10 cellular contexts compared by ENCODE assay signal in genomic region chr4:79650794-79651431, GRCh38.
DNase-seq lines count a peak whose midpoint lies in the region; ATAC-seq, FAIRE-seq and TF ChIP-seq lines count a peak whose summit lies in the region.
"Had no signal": no experiment of that assay in that cellular context is flagged by ENCODE, and none has a peak within 500 bp of the region (broad histone marks: within the 10 kb centered on the region; RNA-seq: fewer than 3 reads in every experiment).

No MANE protein-coding gene starts in this region.

- no peaks in the 10 kb centered on the region for H3K27me3 ChIP-seq in K562 (ENCODE audit: control insufficient read depth in 2 of 2, insufficient read depth in 2 of 2, low read length in 2 of 2)
- H3K27me3 ChIP-seq in heart right ventricle: no peaks in the 10 kb centered on the region
- no peaks in the 10 kb centered on the region for H3K27me3 ChIP-seq in BE2C

- H3K4me1 ChIP-seq in K562 (replicated peaks in 1 of 2; ENCODE audit: control insufficient read depth in 2 of 2, insufficient read depth in 2 of 2, low read length in 2 of 2): no peaks in the 10 kb centered on the region; a peak in 1 of 5 replicates
- H3K4me1 ChIP-seq in heart right ventricle: peaks cover 0 to 18% (median 0%) of the 10 kb centered on the region in 9 donors
- no peaks in the 10 kb centered on the region for H3K4me1 ChIP-seq in BE2C

- DNase-seq in HS-5 (ENCODE audit: low read depth) (peak; percentile 44), K562 (ENCODE audit: extremely low read depth in 1 of 4, low spot score in 3 of 4) (no peak), kidney glomerular epithelial cell (lab: John Stamatoyannopoulos, UW) (peak; percentile 73), heart right ventricle (no peak), NCI-H1694 treated with DMSO at 0.1 percent for 48 hours (lab: John Stamatoyannopoulos, UW) (no peak), BE2C (no peak), NCI-H1417 treated with DMSO at 0.1 percent for 48 hours (lab: John Stamatoyannopoulos, UW) (no peak)
- DNase-seq: activated gamma-delta T cell; CD4-positive, CD25-positive, alpha-beta regulatory T cell had no signal

- TF ChIP-seq POLR2A in K562 (conservative IDR thresholded peaks at IDR 0.05): no peak

- FAIRE-seq in K562 (lab: Jason Lieb, UNC): no peak

- TF ChIP-seq EP300 in K562 (IDR thresholded peaks at IDR 0.05; ENCODE audit: low read length): no peak

- no TSS peak for BruUV-seq in K562 (replicated peaks; lab: Mats Ljungman, UMichigan)

- H3K27ac ChIP-seq in 22Rv1 (peak overlapping the region; percentile 83), K562 (ENCODE audit: extremely low read depth, low read depth, low read length) (no peak overlapping the region), heart right ventricle (no peak overlapping the region)

- H3K9ac ChIP-seq in K562 (ENCODE audit: insufficient read depth in 1 of 2, low read depth in 2 of 2, low read length in 2 of 2): no peak overlapping the region

- no peaks in the 10 kb centered on the region for H3K79me2 ChIP-seq in K562 (ENCODE audit: control insufficient read depth, insufficient read depth, low read length)

- CTCF ChIA-PET in K562 (lab: Yijun Ruan, JAX; ENCODE audit: low intra/inter-chr PET ratio): no interaction called here

- POLR2A ChIA-PET in K562 (lab: Yijun Ruan, JAX): no interaction called here

- H3K9me3 ChIP-seq in K562 (replicated peaks; ENCODE audit: control insufficient read depth, insufficient read depth, low read depth, low read length) (no peaks in the 10 kb centered on the region), heart right ventricle (no peaks in the 10 kb centered on the region), BE2C (no peaks in the 10 kb centered on the region)

- no peak overlapping the region for H3K4me2 ChIP-seq in K562 (ENCODE audit: insufficient read depth, low read length)

- TF ChIP-seq RAD21 in K562 (CRISPR knock-in tag; conservative IDR thresholded peaks at IDR 0.05 in 1 of 2, IDR thresholded peaks at IDR 0.05 in 1 of 2): no peak

- ATAC-seq in K562 (no peak), heart right ventricle (no peak)

- no peaks in the 10 kb centered on the region for H3K9me1 ChIP-seq in K562 (ENCODE audit: control insufficient read depth, insufficient read depth, low read length)

- TF ChIP-seq CTCF in 22Rv1 (IDR thresholded peaks at IDR 0.05) (no peak), K562 (IDR thresholded peaks at IDR 0.05 in 2 of 3, conservative IDR thresholded peaks at IDR 0.05 in 1 of 3; ENCODE audit: insufficient read depth in 2 of 3, low read depth in 1 of 3, low read length in 3 of 3) (no peak), heart right ventricle (IDR thresholded peaks at IDR 0.05) (no peak), BE2C (IDR thresholded peaks at IDR 0.05; ENCODE audit: low read depth, low read length) (no peak)

- 17% methylated on average over 3 of the region's 3 CpGs for WGBS in K562 (ENCODE audit: insufficient coverage, low coverage, missing lambda C conversion rate)
- 72 to 73% methylated on average over 3 of the region's 3 CpGs for WGBS in heart right ventricle, 2 donors

- intact Hi-C loops in K562 (cut with micrococcal nuclease) (no loop called here), heart right ventricle (cut with DNase I) (loop anchor here in 1 of 10 donors (5.0 kb wide), 1 partner anchor 54 kb away; no protein-coding TSS in a partner anchor)

- no peaks in the 10 kb centered on the region for H4K20me1 ChIP-seq in K562 (replicated peaks; ENCODE audit: control insufficient read depth, insufficient read depth, low read length)

- H2AFZ ChIP-seq in K562 (ENCODE audit: low read depth, low read length): peak overlapping the region; percentile 52

- in situ Hi-C loops in K562 (cut with MboI): no loop called here

- H3K4me3 ChIP-seq in K562: no peak overlapping the region
- no peak overlapping the region for H3K4me3 ChIP-seq in heart right ventricle
- H3K4me3 ChIP-seq in BE2C (ENCODE audit: low read depth, low read length): no peak overlapping the region

- H3K36me3 ChIP-seq in K562 (ENCODE audit: control insufficient read depth, insufficient read depth, low read length) (no peaks in the 10 kb centered on the region), heart right ventricle (no peaks in the 10 kb centered on the region), BE2C (no peaks in the 10 kb centered on the region)

TF ChIP-seq in K562, 482 proteins besides CTCF, POLR2A, EP300 and RAD21:
- TF ChIP-seq MEIS2 (IDR thresholded peaks at IDR 0.05; ENCODE audit: partially characterized antibody): peak; percentile 9
- TF ChIP-seq ZNF586 (CRISPR knock-in tag; conservative IDR thresholded peaks at IDR 0.05): no peak

Comparison
In these comparisons a context has a peak if more than half of its experiments do, and no peak if none do; other contexts are left out.
1. DNase-seq: peak in HS-5 (single experiment) and kidney glomerular epithelial cell (single experiment); none in K562 (0 of 4), heart right ventricle (0 of 2), NCI-H1694 treated with DMSO at 0.1 percent for 48 hours (single experiment), BE2C (single experiment) and NCI-H1417 treated with DMSO at 0.1 percent for 48 hours (single experiment).